Comparison of ENCODE assay signal across 20 cellular contexts in the genomic region with DNA sequence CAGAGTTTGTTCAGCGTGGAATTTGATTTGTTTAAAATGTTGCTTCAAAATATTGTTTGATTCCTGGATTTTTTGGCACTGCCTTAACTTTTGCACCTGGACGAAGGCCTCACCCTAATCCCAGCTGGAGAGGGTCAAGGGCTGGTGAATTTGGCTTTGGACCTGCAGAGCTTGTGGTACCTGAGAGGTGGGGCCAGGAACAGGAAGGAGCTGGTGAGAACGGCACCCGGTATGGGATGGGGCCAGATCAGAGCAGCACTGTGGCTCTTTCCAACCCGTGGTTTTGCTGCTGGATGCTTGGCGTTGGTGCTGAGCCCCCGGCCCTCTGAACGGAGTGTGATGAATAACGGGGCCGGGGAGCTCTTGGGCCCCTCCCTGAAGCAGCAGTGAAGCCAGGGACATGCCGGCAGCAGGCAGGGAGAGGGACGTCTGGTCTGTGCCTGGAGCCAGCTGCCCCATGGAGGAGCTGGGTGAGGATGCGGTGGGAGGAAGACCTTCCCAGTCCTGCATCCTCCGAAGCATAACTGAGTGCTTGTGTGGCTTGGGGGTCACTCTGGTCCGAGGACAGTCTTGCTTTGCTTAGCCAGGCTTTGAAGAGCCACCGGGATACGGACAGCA.
DNase-seq lines count a peak whose midpoint lies in the region; ATAC-seq, FAIRE-seq and TF ChIP-seq lines count a peak whose summit lies in the region.
"Had no signal": no experiment of that assay in that cellular context is flagged by ENCODE, and none has a peak within 500 bp of the region (broad histone marks: within the 10 kb centered on the region; RNA-seq: fewer than 3 reads in every experiment).

No MANE protein-coding gene starts in this region.

- H3K4me1 ChIP-seq in CD8-positive, alpha-beta T cell (ENCODE audit: insufficient read depth, low read length) = peaks cover 67% of the 10 kb centered on the region
- H3K4me1 ChIP-seq in astrocyte (ENCODE audit: insufficient read depth, low read length) = peaks cover 42% of the 10 kb centered on the region
- peaks cover 36 to 64% of the 10 kb centered on the region in 2 donors for H3K4me1 ChIP-seq in naive thymus-derived CD4-positive, alpha-beta T cell (ENCODE audit: control insufficient read depth in 2 of 2, insufficient read depth in 2 of 2, low read length in 2 of 2)

- no peaks in the 10 kb centered on the region for H3K9me3 ChIP-seq in CD8-positive, alpha-beta T cell (ENCODE audit: low read length)
- H3K9me3 ChIP-seq in astrocyte (ENCODE audit: insufficient read depth, low read depth, low read length) = no peaks in the 10 kb centered on the region
- H3K9me3 ChIP-seq in naive thymus-derived CD4-positive, alpha-beta T cell (ENCODE audit: control insufficient read depth in 2 of 3, low read length in 3 of 3) = no peaks in the 10 kb centered on the region

- H2AFZ ChIP-seq in astrocyte (ENCODE audit: low read depth, low read length) = no peak overlapping the region

- no peak overlapping the region for H3K9ac ChIP-seq in astrocyte (ENCODE audit: low read length)

- peak overlapping the region; percentile 55 for H3K27ac Mint-ChIP-seq in activated CD4-positive, alpha-beta T cell treated with anti-CD3 and anti-CD28 coated beads for 36 hours
- peak overlapping the region; percentile 52 for H3K27ac Mint-ChIP-seq in CD8-positive, alpha-beta T cell
- H3K27ac Mint-ChIP-seq in astrocyte (ENCODE audit: unreplicated experiment) = peak overlapping the region; percentile 26
- peak overlapping the region in 8 of 9 donors; percentile 46 to 91 (median 76) for H3K27ac Mint-ChIP-seq in naive thymus-derived CD4-positive, alpha-beta T cell
- H3K27ac Mint-ChIP-seq: memory B cell had no signal

- peaks cover 97% of the 10 kb centered on the region for H3K79me2 ChIP-seq in astrocyte (ENCODE audit: insufficient read depth, low read length)

- H3K4me3 ChIP-seq in CD8-positive, alpha-beta T cell (ENCODE audit: low read depth, low read length) = no peak overlapping the region
- H3K4me3 ChIP-seq in astrocyte (ENCODE audit: insufficient read depth, low read depth, low read length) = no peak overlapping the region
- no peak overlapping the region for H3K4me3 ChIP-seq in naive thymus-derived CD4-positive, alpha-beta T cell (ENCODE audit: low read length)

- H3K27me3 Mint-ChIP-seq in activated CD4-positive, alpha-beta T cell treated with anti-CD3 and anti-CD28 coated beads for 36 hours = no peaks in the 10 kb centered on the region
- H3K27me3 Mint-ChIP-seq in CD8-positive, alpha-beta T cell (ENCODE audit: low read depth) = no peaks in the 10 kb centered on the region
- no peaks in the 10 kb centered on the region for H3K27me3 Mint-ChIP-seq in astrocyte (ENCODE audit: low read depth, unreplicated experiment)
- H3K27me3 Mint-ChIP-seq in naive thymus-derived CD4-positive, alpha-beta T cell = no peaks in the 10 kb centered on the region
- H3K27me3 Mint-ChIP-seq: memory B cell had no signal

- peaks cover 62% of the 10 kb centered on the region for H3K4me1 Mint-ChIP-seq in activated CD4-positive, alpha-beta T cell treated with anti-CD3 and anti-CD28 coated beads for 36 hours
- H3K4me1 Mint-ChIP-seq in CD8-positive, alpha-beta T cell (ENCODE audit: low read depth) = peaks cover 68% of the 10 kb centered on the region
- peaks cover 28% of the 10 kb centered on the region for H3K4me1 Mint-ChIP-seq in astrocyte (ENCODE audit: low read depth, unreplicated experiment)
- peaks cover 34 to 77% (median 60%) of the 10 kb centered on the region in 7 donors for H3K4me1 Mint-ChIP-seq in naive thymus-derived CD4-positive, alpha-beta T cell

- H3K9me3 Mint-ChIP-seq in activated CD4-positive, alpha-beta T cell treated with anti-CD3 and anti-CD28 coated beads for 36 hours (ENCODE audit: low read depth) = no peaks in the 10 kb centered on the region
- no peaks in the 10 kb centered on the region for H3K9me3 Mint-ChIP-seq in CD8-positive, alpha-beta T cell
- no peaks in the 10 kb centered on the region for H3K9me3 Mint-ChIP-seq in astrocyte (ENCODE audit: unreplicated experiment)
- H3K9me3 Mint-ChIP-seq in naive thymus-derived CD4-positive, alpha-beta T cell = no peaks in the 10 kb centered on the region
- H3K9me3 Mint-ChIP-seq: memory B cell, neural crest cell had no signal

- FAIRE-seq in astrocyte (lab: Jason Lieb, UNC) = no peak
- FAIRE-seq: kidney had no signal

- H3K27ac ChIP-seq in CD8-positive, alpha-beta T cell (ENCODE audit: low read depth, low read length) = no peak overlapping the region
- no peak overlapping the region for H3K27ac ChIP-seq in astrocyte (ENCODE audit: low read depth, low read length)
- peak overlapping the region; percentile 39 for H3K27ac ChIP-seq in naive thymus-derived CD4-positive, alpha-beta T cell (ENCODE audit: low read depth, low read length)
- H3K27ac ChIP-seq: brain microvascular endothelial cell, C4-2B had no signal

- peaks cover 13% of the 10 kb centered on the region for H3K36me3 Mint-ChIP-seq in activated CD4-positive, alpha-beta T cell treated with anti-CD3 and anti-CD28 coated beads for 36 hours (ENCODE audit: low read depth)
- H3K36me3 Mint-ChIP-seq in CD8-positive, alpha-beta T cell = peaks cover 46% of the 10 kb centered on the region
- H3K36me3 Mint-ChIP-seq in astrocyte (ENCODE audit: low read depth, unreplicated experiment) = peaks cover 6% of the 10 kb centered on the region
- H3K36me3 Mint-ChIP-seq in naive thymus-derived CD4-positive, alpha-beta T cell = peaks cover 3 to 19% (median 7%) of the 10 kb centered on the region in 5 donors

- POLR2A ChIA-PET in activated CD4-positive, alpha-beta T cell treated with anti-CD3 and anti-CD28 coated beads for 36 hours (lab: Charles Lee) = interaction anchor here (1.0 kb wide), 1 partner anchor 16 kb away, joined by 3 read pairs; no protein-coding TSS in a partner anchor
- POLR2A ChIA-PET in CD8-positive, alpha-beta T cell (lab: Charles Lee) = interaction anchor here (0.6 to 1.7 kb wide), 5 partner anchors 9 to 84 kb away, joined by 3 to 9 read pairs (median 4); no protein-coding TSS in a partner anchor
- POLR2A ChIA-PET in naive thymus-derived CD4-positive, alpha-beta T cell (lab: Charles Lee) = interaction anchor here (0.7 to 66.9 kb wide), 3 partner anchors 3 to 41 kb away, joined by 3 to 3353 read pairs (median 3353); no protein-coding TSS in a partner anchor

- TF ChIP-seq CTCF in CD8-positive, alpha-beta T cell (IDR thresholded peaks at IDR 0.05) = no peak
- TF ChIP-seq CTCF in astrocyte (IDR thresholded peaks at IDR 0.05; ENCODE audit: insufficient read depth, low read depth, low read length) = no peak

- H3K36me3 ChIP-seq in CD8-positive, alpha-beta T cell (ENCODE audit: insufficient read depth, low read length) = peaks cover 4% of the 10 kb centered on the region
- no peaks in the 10 kb centered on the region for H3K36me3 ChIP-seq in astrocyte (ENCODE audit: insufficient read depth, low read length)
- H3K36me3 ChIP-seq in naive thymus-derived CD4-positive, alpha-beta T cell (ENCODE audit: control insufficient read depth in 2 of 3, insufficient read depth in 3 of 3, low read length in 3 of 3) = peaks cover 0 to 16% (median 0%) of the 10 kb centered on the region in 3 experiments

- intact Hi-C loops in activated CD4-positive, alpha-beta T cell treated with anti-CD3 and anti-CD28 coated beads for 36 hours (cut with DNase I, micrococcal nuclease) = no loop called here
- intact Hi-C loops in CD8-positive, alpha-beta T cell (cut with DNase I, micrococcal nuclease) = no loop called here
- intact Hi-C loops in naive thymus-derived CD4-positive, alpha-beta T cell (cut with micrococcal nuclease) = no loop called here

- no peak overlapping the region for H3K4me3 Mint-ChIP-seq in activated CD4-positive, alpha-beta T cell treated with anti-CD3 and anti-CD28 coated beads for 36 hours
- no peak overlapping the region for H3K4me3 Mint-ChIP-seq in CD8-positive, alpha-beta T cell
- H3K4me3 Mint-ChIP-seq in astrocyte (ENCODE audit: unreplicated experiment) = no peak overlapping the region
- H3K4me3 Mint-ChIP-seq in naive thymus-derived CD4-positive, alpha-beta T cell = peak overlapping the region in 9 of 10 donors; percentile 23 to 65 (median 49)
- H3K4me3 Mint-ChIP-seq: memory B cell, neural crest cell had no signal

- H3K27me3 ChIP-seq in CD8-positive, alpha-beta T cell (ENCODE audit: insufficient read depth, low read length) = no peaks in the 10 kb centered on the region
- no peaks in the 10 kb centered on the region for H3K27me3 ChIP-seq in astrocyte (ENCODE audit: insufficient read depth, low read length)
- H3K27me3 ChIP-seq in naive thymus-derived CD4-positive, alpha-beta T cell (ENCODE audit: control insufficient read depth in 2 of 2, insufficient read depth in 2 of 2, low read length in 2 of 2) = no peaks in the 10 kb centered on the region
- H3K27me3 ChIP-seq: brain microvascular endothelial cell had no signal

- no peak for DNase-seq in activated CD4-positive, alpha-beta T cell treated with anti-CD3 and anti-CD28 coated beads for 36 hours
- no peak for DNase-seq in activated CD4-positive, alpha-beta T cell treated with anti-CD3 and anti-CD28 coated beads, Interleukin-2, amount 50 U/mL, for 4 hours
- no peak for DNase-seq in CD8-positive, alpha-beta T cell
- DNase-seq in astrocyte (ENCODE audit: low read depth) = no peak
- DNase-seq in naive thymus-derived CD4-positive, alpha-beta T cell = no peak
- DNase-seq in COLO829 (ENCODE audit: low spot score) = no peak
- DNase-seq: brain microvascular endothelial cell; dermis blood vessel endothelial cell; EL; head of caudate nucleus; Kasumi-1; kidney; NCI-H1105; stimulated activated naive CD4-positive, alpha-beta T cell treated with Interleukin-2 at 50 U/mL for 16 hours had no signal

- CTCF ChIA-PET in activated CD4-positive, alpha-beta T cell treated with anti-CD3 and anti-CD28 coated beads for 36 hours (lab: Charles Lee) = interaction anchor here (0.8 to 2.8 kb wide), 3 partner anchors 14 to 264 kb away, joined by 3 to 15 read pairs (median 9); no protein-coding TSS in a partner anchor
- CTCF ChIA-PET in CD8-positive, alpha-beta T cell (lab: Charles Lee) = interaction anchor here (1.3 to 6.3 kb wide), 5 partner anchors 14 to 79 kb away, joined by 3 to 50 read pairs (median 7); no protein-coding TSS in a partner anchor
- CTCF ChIA-PET in naive thymus-derived CD4-positive, alpha-beta T cell (lab: Charles Lee) = interaction anchor here (0.7 to 1.9 kb wide), 5 partner anchors 11 to 79 kb away, joined by 3 to 12 read pairs (median 3); no protein-coding TSS in a partner anchor

- peaks cover 81% of the 10 kb centered on the region for H4K20me1 ChIP-seq in astrocyte (ENCODE audit: insufficient read depth, low read length)

- H3K4me2 ChIP-seq in astrocyte (ENCODE audit: low read length) = no peak overlapping the region

- peak; percentile 36 for ATAC-seq in activated CD4-positive, alpha-beta T cell treated with anti-CD3 and anti-CD28 coated beads for 36 hours
- ATAC-seq in CD8-positive, alpha-beta T cell = no peak
- ATAC-seq in naive thymus-derived CD4-positive, alpha-beta T cell = peak; percentile 28
- ATAC-seq in GM21423 (IDR thresholded peaks at IDR 0.05; ENCODE audit: unreplicated experiment) = no peak
- no peak for ATAC-seq in HG02678 (IDR thresholded peaks at IDR 0.05; ENCODE audit: unreplicated experiment)
- ATAC-seq: SK-N-SH treated with all-trans-retinoic acid at 6 μM for 48 hours had no signal

Comparison
In these comparisons a context has a peak if more than half of its experiments do, and no peak if none do; other contexts are left out.
1. ATAC-seq: peak in activated CD4-positive, alpha-beta T cell treated with anti-CD3 and anti-CD28 coated beads for 36 hours (single experiment) and naive thymus-derived CD4-positive, alpha-beta T cell (single experiment); none in CD8-positive, alpha-beta T cell (single experiment), GM21423 (single experiment) and HG02678 (single experiment).
2. H3K4me3 Mint-ChIP-seq: peak in naive thymus-derived CD4-positive, alpha-beta T cell (9 of 10); none in activated CD4-positive, alpha-beta T cell treated with anti-CD3 and anti-CD28 coated beads for 36 hours (single experiment), CD8-positive, alpha-beta T cell (single experiment) and astrocyte (single experiment).
3. Peak in every context shown above with its lines, with median percentiles within 50 percentile points of each other: H3K27ac Mint-ChIP-seq.